2 cellular contexts compared by ENCODE assay signal in genomic region chr15:58171476-58172061, GRCh38.
TF ChIP-seq lines count a peak whose summit lies in the region.

No MANE protein-coding gene starts in this region.

TF ChIP-seq in HepG2, 621 proteins besides CTCF, POLR2A, EP300 and RAD21:
- TF ChIP-seq CREB1 (IDR thresholded peaks at IDR 0.05) (peak; percentile 75), CREB1 (CRISPR knock-in tag; IDR thresholded peaks at IDR 0.05) (no peak), MAFK (conservative IDR thresholded peaks at IDR 0.05 in 1 of 2, IDR thresholded peaks at IDR 0.05 in 1 of 2; ENCODE audit: low read length in 2 of 2) (no peak)

TF ChIP-seq in H1, 55 proteins besides CTCF, POLR2A, EP300 and RAD21:
- TF ChIP-seq JUN (IDR thresholded peaks at IDR 0.05; ENCODE audit: low read depth, low read length), result no peak
- TF ChIP-seq SIRT6 (IDR thresholded peaks at IDR 0.05; ENCODE audit: low read length), result no peak
- no peak for TF ChIP-seq FOSL1 (IDR thresholded peaks at IDR 0.05; ENCODE audit: insufficient read depth, low read depth, low read length)
- no peak for TF ChIP-seq SP1 (IDR thresholded peaks at IDR 0.05; ENCODE audit: low read depth, low read length)
- TF ChIP-seq RFX5 (IDR thresholded peaks at IDR 0.05; ENCODE audit: borderline replicate concordance, low read depth, low read length), result no peak
- TF ChIP-seq SP2 (IDR thresholded peaks at IDR 0.05; ENCODE audit: low read length), result no peak
- TF ChIP-seq JUND (IDR thresholded peaks at IDR 0.05; ENCODE audit: low read length), result no peak
- no peak for TF ChIP-seq SIN3A (conservative IDR thresholded peaks at IDR 0.05 in 1 of 2, IDR thresholded peaks at IDR 0.05 in 1 of 2; ENCODE audit: low read depth in 1 of 2, low read length in 2 of 2)
- no peak for TF ChIP-seq HDAC2 (IDR thresholded peaks at IDR 0.05; ENCODE audit: borderline replicate concordance in 1 of 2, low read depth in 2 of 2, low read length in 2 of 2)
- no peak for TF ChIP-seq TAF1 (IDR thresholded peaks at IDR 0.05; ENCODE audit: low read depth, low read length)
- TF ChIP-seq TEAD4 (IDR thresholded peaks at IDR 0.05; ENCODE audit: low read depth, low read length), result no peak
